Comparison of ENCODE assay signal across 17 cellular contexts in genomic region chr6:38350882-38351281, GRCh38.
A peak's percentile ranks its signal among the peaks of the same experiment; 100 is the strongest.
DNase-seq lines count a peak whose midpoint lies in the region; ATAC-seq and TF ChIP-seq lines count a peak whose summit lies in the region.
"Had no signal": no experiment of that assay in that cellular context is flagged by ENCODE, and none has a peak within 500 bp of the region (broad histone marks: within the 10 kb centered on the region; RNA-seq: fewer than 3 reads in every experiment).

No MANE protein-coding gene starts in this region.

- H3K9me3 Mint-ChIP-seq in chondrocyte (ENCODE audit: low read depth) = no peaks in the 10 kb centered on the region
- no peaks in the 10 kb centered on the region for H3K9me3 Mint-ChIP-seq in type B pancreatic cell
- H3K9me3 Mint-ChIP-seq: immature natural killer cell, neural crest cell had no signal

- peaks cover 49% of the 10 kb centered on the region for H3K4me1 Mint-ChIP-seq in chondrocyte (ENCODE audit: low read depth)
- peaks cover 20% of the 10 kb centered on the region for H3K4me1 Mint-ChIP-seq in type B pancreatic cell (ENCODE audit: unreplicated experiment)

- H3K27me3 Mint-ChIP-seq in chondrocyte (ENCODE audit: low read depth) = peaks cover 2% of the 10 kb centered on the region
- peaks cover 18% of the 10 kb centered on the region for H3K27me3 Mint-ChIP-seq in type B pancreatic cell

- DNase-seq in Right ventricle myocardium inferior (ENCODE audit: missing footprints) = no peak
- no peak for DNase-seq in cardiac septum (ENCODE audit: low spot score)
- DNase-seq in chondrocyte (ENCODE audit: low spot score) = no peak
- peak; percentile 41 for DNase-seq in medulla oblongata (ENCODE audit: extremely low spot score)
- no peak for DNase-seq in type B pancreatic cell (ENCODE audit: extremely low spot score, unreplicated experiment)
- DNase-seq in NCI-H82 treated with DMSO at 0.1 percent for 48 hours (lab: John Stamatoyannopoulos, UW; ENCODE audit: unreplicated experiment) = no peak
- DNase-seq: activated CD4-positive, alpha-beta T cell treated with anti-CD3 and anti-CD28 coated beads, Interleukin-2, amount 50 U/mL, for 48 hours; DMS53; foreskin fibroblast; H7; immature natural killer cell; NCI-H1105; NCI-H510A had no signal

- H3K36me3 Mint-ChIP-seq in chondrocyte (ENCODE audit: low read depth) = no peaks in the 10 kb centered on the region
- no peaks in the 10 kb centered on the region for H3K36me3 Mint-ChIP-seq in type B pancreatic cell
- H3K36me3 Mint-ChIP-seq: immature natural killer cell had no signal

- H3K27ac Mint-ChIP-seq in chondrocyte (ENCODE audit: unreplicated experiment) (peak overlapping the region; percentile 84), type B pancreatic cell (peak overlapping the region; percentile 61)
- H3K27ac Mint-ChIP-seq: immature natural killer cell had no signal

- H3K4me3 Mint-ChIP-seq in chondrocyte (ENCODE audit: unreplicated experiment) (no peak overlapping the region), type B pancreatic cell (no peak overlapping the region)
- H3K4me3 Mint-ChIP-seq: immature natural killer cell, neural crest cell had no signal

- TF ChIP-seq CTCF in chondrocyte (IDR thresholded peaks at IDR 0.05) (no peak), type B pancreatic cell (conservative IDR thresholded peaks at IDR 0.05) (no peak)

- intact Hi-C loops in Right ventricle myocardium inferior (cut with DNase I) = no loop called here
- intact Hi-C loops in cardiac septum (cut with DNase I) = no loop called here

- peak; percentile 56 for ATAC-seq in Right ventricle myocardium inferior
- no peak for ATAC-seq in HG03520 (IDR thresholded peaks at IDR 0.05; ENCODE audit: unreplicated experiment)
- ATAC-seq in HG03342 (IDR thresholded peaks at IDR 0.05; ENCODE audit: unreplicated experiment) = no peak
- ATAC-seq: A549 had no signal
